Comparison of ENCODE assay signal across 19 cellular contexts in the genomic region with DNA sequence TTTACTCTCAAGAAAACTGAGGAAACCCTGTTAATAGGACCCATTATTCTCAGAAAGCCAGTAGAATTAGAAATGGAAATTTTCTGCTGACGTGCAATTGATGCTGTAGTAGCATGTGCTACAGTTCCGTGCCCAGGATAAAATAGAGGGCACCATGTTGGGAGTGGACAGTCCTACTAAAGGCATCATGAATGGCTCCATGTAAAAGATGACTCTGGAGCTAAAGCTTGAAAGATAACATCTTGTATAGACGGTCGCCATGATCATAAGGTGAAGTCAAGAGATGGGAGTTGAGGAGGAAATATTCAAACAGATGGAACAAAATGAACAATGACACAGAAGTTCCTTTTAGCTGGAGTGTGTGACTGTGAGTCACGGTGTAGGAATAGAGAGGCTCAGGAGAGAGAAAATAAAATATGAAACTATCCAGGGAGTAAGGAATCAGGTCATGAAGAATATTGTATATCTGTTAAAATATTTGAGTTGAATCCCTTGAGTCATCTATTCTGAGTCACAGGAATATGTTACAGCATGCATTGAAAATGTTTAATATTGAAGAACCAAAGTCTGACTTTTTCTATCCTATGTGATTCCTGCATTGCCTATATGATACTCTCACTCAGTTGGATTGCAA. TPM values are rescaled to one million over a fixed set of nuclear protein-coding genes. Genes with fewer than 3 reads are reported as not detected.
A peak's percentile ranks its signal among the peaks of the same experiment; 100 is the strongest.
DNase-seq lines count a peak whose midpoint lies in the region; ATAC-seq and TF ChIP-seq lines count a peak whose summit lies in the region.
"Had no signal": no experiment of that assay in that cellular context is flagged by ENCODE, and none has a peak within 500 bp of the region (broad histone marks: within the 10 kb centered on the region; RNA-seq: fewer than 3 reads in every experiment).

No MANE protein-coding gene starts in this region.

- H2BK15ac ChIP-seq in IMR-90 (ENCODE audit: low read depth, low read length): peak overlapping the region; percentile 12; the same call in 1 of the 3 replicates

- H3K27me3 ChIP-seq in ACC112 (ENCODE audit: insufficient read depth, low read length) (no peaks in the 10 kb centered on the region), IMR-90 (ENCODE audit: control insufficient read depth, insufficient read depth, low read length) (no peaks in the 10 kb centered on the region), mammary epithelial cell (ENCODE audit: insufficient read depth, low read length) (no peaks in the 10 kb centered on the region)
- H3K27me3 ChIP-seq: transverse colon had no signal

- POLR2A ChIA-PET in IMR-90 (lab: Charles Lee; ENCODE audit: unreplicated experiment): no interaction called here

- no peak overlapping the region for H3K27ac Mint-ChIP-seq in progenitor cell of endocrine pancreas
- H3K27ac Mint-ChIP-seq: activated naive CD8-positive, alpha-beta T cell treated with anti-CD3 and anti-CD28 coated beads, Interleukin-2, amount 50 U/mL, for 24 hours; CD8-positive, alpha-beta memory T cell had no signal

- peaks cover 6% of the 10 kb centered on the region for H3K9me3 Mint-ChIP-seq in progenitor cell of endocrine pancreas (ENCODE audit: low read depth)
- H3K9me3 Mint-ChIP-seq: activated naive CD8-positive, alpha-beta T cell treated with anti-CD3 and anti-CD28 coated beads, Interleukin-2, amount 50 U/mL, for 24 hours had no signal

- TF ChIP-seq RAD21 in IMR-90 (IDR thresholded peaks at IDR 0.05; ENCODE audit: low read length): no peak

- peak overlapping the region; percentile 81 for H2BK120ac ChIP-seq in IMR-90 (ENCODE audit: low read depth, low read length)

- WGBS in IMR-90 (ENCODE audit: extremely low coverage in 2 of 2, insufficient read length in 1 of 2), 2 experiments: 74% methylated on average over 5 of the region's 5 CpGs; no CpG with 5 or more reads in 1 of the 2 experiments
- WGBS in mammary epithelial cell (ENCODE audit: low coverage, missing lambda C conversion rate): 62% methylated on average over 5 of the region's 5 CpGs

- peak overlapping the region; percentile 79 for H3K14ac ChIP-seq in IMR-90 (replicated peaks; ENCODE audit: low read depth, low read length)

- CTCF ChIA-PET in IMR-90 (lab: Yijun Ruan, JAX): no interaction called here
- CTCF ChIA-PET in mammary epithelial cell (lab: Charles Lee; ENCODE audit: low non-redundant PET): no interaction called here

- dilution Hi-C loops in IMR-90 (cut with HindIII; ENCODE audit: low sequenced_read_pairs, unreplicated experiment) (no loop called here), mammary epithelial cell (cut with HindIII; ENCODE audit: low sequenced_read_pairs) (no loop called here)

- peak overlapping the region; percentile 30; the same call in 1 of the 2 replicates for H3K4me2 ChIP-seq in IMR-90 (ENCODE audit: low read depth, low read length)
- peak overlapping the region; percentile 71 for H3K4me2 ChIP-seq in mammary epithelial cell (ENCODE audit: insufficient read depth, low read depth, low read length)

- H3K9me3 ChIP-seq in IMR-90 (ENCODE audit: control insufficient read depth, insufficient read depth, low read length) (no peaks in the 10 kb centered on the region), mammary epithelial cell (replicated peaks; ENCODE audit: insufficient read depth, low read length) (no peaks in the 10 kb centered on the region)
- H3K9me3 ChIP-seq: transverse colon had no signal

- no peaks in the 10 kb centered on the region for H3K79me1 ChIP-seq in IMR-90 (ENCODE audit: low read depth in 1 of 2, low read length in 2 of 2)

- H3K18ac ChIP-seq in IMR-90 (ENCODE audit: low read depth, low read length): peak overlapping the region; percentile 76; the same call in 1 of the 2 replicates

- no peak overlapping the region; the same call in 1 of the 2 replicates for H4K5ac ChIP-seq in IMR-90 (ENCODE audit: low read depth, low read length)

- no peaks in the 10 kb centered on the region for H3K36me3 Mint-ChIP-seq in progenitor cell of endocrine pancreas (ENCODE audit: insufficient read depth)
- H3K36me3 Mint-ChIP-seq: CD8-positive, alpha-beta memory T cell had no signal

- no peak overlapping the region; the same call in 1 of the 2 replicates for H4K91ac ChIP-seq in IMR-90 (ENCODE audit: insufficient read depth, low read depth, low read length)

- BruUV-seq in IMR-90 (replicated peaks; lab: Mats Ljungman, UMichigan) (no TSS peak), mammary epithelial cell (replicated peaks; lab: Mats Ljungman, UMichigan) (TSS peak; percentile 98)

- peak overlapping the region; percentile 4 to 84; a peak in 2 of 4 replicates for H4K8ac ChIP-seq in IMR-90 (ENCODE audit: low read depth in 2 of 2, low read length in 2 of 2)

- H3K9ac ChIP-seq in IMR-90 (ENCODE audit: low read depth, low read length) (no peak overlapping the region), mammary epithelial cell (ENCODE audit: insufficient read depth, low read length) (no peak overlapping the region)

- H2AFZ ChIP-seq in ACC112 (ENCODE audit: low read length, unreplicated experiment): peak overlapping the region; percentile 82
- H2AFZ ChIP-seq in IMR-90 (replicated peaks; ENCODE audit: low read length, poor library complexity): peak overlapping the region; percentile 19
- H2AFZ ChIP-seq in mammary epithelial cell (ENCODE audit: low read depth, low read length): peak overlapping the region; percentile 58

- intact Hi-C loops in IMR-90 (cut with micrococcal nuclease) (no loop called here), mammary epithelial cell (cut with micrococcal nuclease) (no loop called here)

- no peaks in the 10 kb centered on the region for H4K20me1 ChIP-seq in IMR-90 (ENCODE audit: insufficient read depth, low read length)
- no peaks in the 10 kb centered on the region for H4K20me1 ChIP-seq in mammary epithelial cell (ENCODE audit: insufficient read depth, low read length)

- peak overlapping the region; percentile 86 for H2BK5ac ChIP-seq in IMR-90 (ENCODE audit: low read depth, low read length, poor library complexity, severe bottlenecking)

- H3K4me3 ChIP-seq in ACC112 (ENCODE audit: low read depth, low read length) (peak overlapping the region; percentile 2; the same call in 1 of the 2 replicates), IMR-90 (ENCODE audit: insufficient read depth, low read depth, low read length) (no peak overlapping the region), mammary epithelial cell (replicated peaks in 1 of 3; ENCODE audit: insufficient read depth in 1 of 3, low read depth in 2 of 3, low read length in 3 of 3) (no peak overlapping the region), foreskin fibroblast (ENCODE audit: low read depth in 1 of 2, low read length in 2 of 2) (no peak overlapping the region)
- H3K4me3 ChIP-seq: transverse colon had no signal

- H3K4me1 Mint-ChIP-seq in progenitor cell of endocrine pancreas (ENCODE audit: low read depth): peaks cover 5% of the 10 kb centered on the region
- H3K4me1 Mint-ChIP-seq: activated naive CD8-positive, alpha-beta T cell treated with anti-CD3 and anti-CD28 coated beads, Interleukin-2, amount 50 U/mL, for 24 hours; CD8-positive, alpha-beta memory T cell had no signal

- H3K36me3 ChIP-seq in ACC112 (ENCODE audit: insufficient read depth, low read length): no peaks in the 10 kb centered on the region
- H3K36me3 ChIP-seq in IMR-90 (ENCODE audit: control insufficient read depth, insufficient read depth, low read length): no peaks in the 10 kb centered on the region
- no peaks in the 10 kb centered on the region for H3K36me3 ChIP-seq in mammary epithelial cell (ENCODE audit: insufficient read depth, low read length)
- H3K36me3 ChIP-seq: transverse colon had no signal

- peak; percentile 35; the same call in 1 of the 2 replicates for TF ChIP-seq POLR2A in IMR-90 (IDR thresholded peaks at IDR 0.05; ENCODE audit: low read depth, low read length)

- peak overlapping the region; percentile 77 for H3K4ac ChIP-seq in IMR-90 (ENCODE audit: low read depth, low read length)

- H2BK20ac ChIP-seq in IMR-90 (ENCODE audit: low read depth, low read length): peak overlapping the region; percentile 91; the same call in 1 of the 2 replicates

- H3K4me1 ChIP-seq in ACC112 (ENCODE audit: control insufficient read depth, insufficient read depth, low read length, unreplicated experiment) (peaks cover 28% of the 10 kb centered on the region), IMR-90 (ENCODE audit: control insufficient read depth, insufficient read depth, low read length) (peaks cover 2% of the 10 kb centered on the region; the same call in 1 of the 2 replicates), mammary epithelial cell (ENCODE audit: insufficient read depth, low read length) (peaks cover 25% of the 10 kb centered on the region)
- H3K4me1 ChIP-seq: transverse colon had no signal

- H3K9me1 ChIP-seq in IMR-90 (ENCODE audit: insufficient read depth, low read length): no peaks in the 10 kb centered on the region; the same call in 1 of the 2 replicates

- ATAC-seq in IMR-90 (ENCODE audit: low read depth): peak; percentile 90
- ATAC-seq: activated naive CD8-positive, alpha-beta T cell treated with anti-CD3 and anti-CD28 coated beads, Interleukin-2, amount 50 U/mL, for 24 hours; left colon had no signal

- no peak overlapping the region for H2AK5ac ChIP-seq in IMR-90 (ENCODE audit: low read depth, low read length)

- peak overlapping the region; percentile 92 for H3K27ac ChIP-seq in ACC112 (ENCODE audit: low read depth, low read length)
- H3K27ac ChIP-seq in IMR-90 (ENCODE audit: insufficient read depth, low read length): 0 out of 2 replicates have a peak overlapping the region, but pooled peaks have one; percentile 14
- H3K27ac ChIP-seq in mammary epithelial cell (ENCODE audit: insufficient read depth, low read depth, low read length): peak overlapping the region; percentile 68
- H3K27ac ChIP-seq: transverse colon had no signal

- no peak overlapping the region for H2AK9ac ChIP-seq in IMR-90 (replicated peaks; ENCODE audit: low read depth, low read length, poor library complexity)

- TF ChIP-seq CTCF in IMR-90 (conservative IDR thresholded peaks at IDR 0.05; ENCODE audit: low read depth, low read length): no peak
- TF ChIP-seq CTCF in mammary epithelial cell (conservative IDR thresholded peaks at IDR 0.05 in 1 of 2, IDR thresholded peaks at IDR 0.05 in 1 of 2; ENCODE audit: extremely low read depth in 1 of 2, insufficient read depth in 1 of 2, low read depth in 1 of 2, low read length in 2 of 2): no peak
- no peak for TF ChIP-seq CTCF in foreskin fibroblast (IDR thresholded peaks at IDR 0.05; ENCODE audit: low read depth, low read length)
- TF ChIP-seq CTCF in GM13977 (IDR thresholded peaks at IDR 0.05; ENCODE audit: extremely low read depth, insufficient read depth, missing control alignments): no peak
- TF ChIP-seq CTCF in progenitor cell of endocrine pancreas (IDR thresholded peaks at IDR 0.05; ENCODE audit: unreplicated experiment): no peak

- peak overlapping the region; percentile 77; the same call in 1 of the 2 replicates for H3K23ac ChIP-seq in IMR-90 (ENCODE audit: low read depth, low read length)

- H3K79me2 ChIP-seq in ACC112 (ENCODE audit: control insufficient read depth, insufficient read depth, low read length, unreplicated experiment): no peaks in the 10 kb centered on the region
- H3K79me2 ChIP-seq in mammary epithelial cell (ENCODE audit: insufficient read depth, low read length): no peaks in the 10 kb centered on the region

- peak; percentile 88 for DNase-seq in IMR-90
- peak; percentile 87 for DNase-seq in mammary epithelial cell
- peak; percentile 30 to 69 for DNase-seq in foreskin fibroblast
- DNase-seq in GM13977 (ENCODE audit: low spot score): no peak
- DNase-seq in progenitor cell of endocrine pancreas (ENCODE audit: low spot score, unreplicated experiment): no peak
- DNase-seq in NCI-H128 (lab: John Stamatoyannopoulos, UW; ENCODE audit: unreplicated experiment): no peak
- no peak for DNase-seq in medulla oblongata (ENCODE audit: extremely low spot score)
- DNase-seq: ACHN; activated CD4-positive, alpha-beta T cell treated with anti-CD3 and anti-CD28 coated beads, Interleukin-2, amount 50 U/mL, for 48 hours; activated naive CD8-positive, alpha-beta T cell treated with anti-CD3 and anti-CD28 coated beads, Interleukin-2, amount 50 U/mL, for 24 hours; CD8-positive, alpha-beta memory T cell; erythroblast; left colon; MV-4-11; transverse colon had no signal

- H3K27me3 Mint-ChIP-seq in progenitor cell of endocrine pancreas: no peaks in the 10 kb centered on the region

- H3K56ac ChIP-seq in IMR-90 (ENCODE audit: extremely low read depth, insufficient read depth, low read length): no peak overlapping the region

- no peak overlapping the region for H3K4me3 Mint-ChIP-seq in progenitor cell of endocrine pancreas (ENCODE audit: low read depth)
- H3K4me3 Mint-ChIP-seq: activated naive CD8-positive, alpha-beta T cell treated with anti-CD3 and anti-CD28 coated beads, Interleukin-2, amount 50 U/mL, for 24 hours; CD8-positive, alpha-beta memory T cell had no signal

- in situ Hi-C loops in IMR-90 (cut with MboI; ENCODE audit: low sequenced_read_pairs) (no loop called here), mammary epithelial cell (cut with MboI; ENCODE audit: low sequenced_read_pairs in 2 of 2) (no loop called here), GM13977 (cut with MboI; ENCODE audit: low pct_unique_long_range_greater_than_20kb, low sequenced_read_pairs, unreplicated experiment) (no loop called here)

RNA-seq across cellular contexts. Expression of a gene that starts 31.8 kb away (rescaled TPM):
- total RNA-seq in IMR-90 (2012; rRNA removed) (0.72 and 1.1 TPM in 2 replicates), mammary epithelial cell (not detected), progenitor cell of endocrine pancreas (not detected in 2 replicates)
- polyA plus RNA-seq in IMR-90 (2012; rRNA removed) (0.44 and 0.46 TPM in 2 replicates), mammary epithelial cell (0.05 TPM)
- polyA plus RNA-seq in IMR-90 (2012; cell fraction: cytosol; rRNA removed): 0.07 and 0.15 TPM in 2 replicates
- 0.26 TPM in 1 of 2 replicates, not detected in the other for polyA plus RNA-seq in IMR-90 (2012; cell fraction: nucleus; rRNA removed; ENCODE audit: low replicate concordance)
- not detected for polyA minus RNA-seq in mammary epithelial cell
- total RNA-seq: CD8-positive, alpha-beta memory T cell; G401; osteocyte; skeletal muscle tissue had no signal
- polyA plus RNA-seq: CD8-positive, alpha-beta memory T cell had no signal

Comparison
In these comparisons a context has a peak if more than half of its experiments do, and no peak if none do; other contexts are left out.
1. H2AFZ ChIP-seq: peak in every context shown above with its lines; median percentile 82 in ACC112; 58 in mammary epithelial cell; 19 in IMR-90.
2. H3K27ac ChIP-seq: peak in every context shown above with its lines; median percentile 92 in ACC112; 68 in mammary epithelial cell; 14 in IMR-90.
3. DNase-seq: peak in IMR-90 (single experiment), mammary epithelial cell (single experiment) and foreskin fibroblast (2 of 2); none in GM13977 (single experiment), progenitor cell of endocrine pancreas (single experiment), NCI-H128 (single experiment) and medulla oblongata (single experiment).